ENCODE assay signal across 9 cellular contexts in the genomic region with DNA sequence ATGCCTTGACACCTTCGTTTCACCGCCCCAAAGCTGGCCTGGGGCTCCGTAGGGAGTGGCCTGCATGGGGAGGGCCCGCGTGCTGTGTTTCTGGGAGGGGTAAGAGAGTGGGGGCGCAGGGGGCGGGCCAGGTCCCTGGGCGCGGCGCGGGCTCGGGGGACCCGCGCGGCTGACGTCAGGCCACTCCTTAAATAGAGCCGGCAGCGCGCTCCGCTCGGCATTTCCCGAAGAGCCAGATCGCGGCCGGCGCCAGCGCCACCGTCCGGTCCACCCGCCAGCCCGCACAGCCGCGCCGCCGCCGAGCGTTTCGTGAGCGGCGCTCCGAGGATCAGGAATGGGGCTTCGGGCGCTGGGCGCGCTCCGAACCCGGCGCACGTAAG. TPM values are rescaled to one million over a fixed set of nuclear protein-coding genes. Genes with fewer than 3 reads are reported as not detected.
DNase-seq lines count a peak whose midpoint lies in the region; ATAC-seq and TF ChIP-seq lines count a peak whose summit lies in the region.
"Had no signal": no experiment of that assay in that cellular context is flagged by ENCODE, and none has a peak within 500 bp of the region (broad histone marks: within the 10 kb centered on the region; RNA-seq: fewer than 3 reads in every experiment).

HS3ST2 (plus strand) TSS at position 217 of the 380 bp plus-strand sequence. CDS start 449 bp downstream, outside the sequence.

- no peak within 1 kb of the TSS for H2AK5ac ChIP-seq in H9 (ENCODE audit: insufficient read length, low read length)

- no peak within 1 kb of the TSS for H4K91ac ChIP-seq in H9 (ENCODE audit: insufficient read length, low read depth, low read length)

- peak; percentile 89 for ATAC-seq in left ventricle myocardium superior
- no peak for ATAC-seq in GM18505 (IDR thresholded peaks at IDR 0.05; ENCODE audit: unreplicated experiment)
- ATAC-seq in GM18867 (IDR thresholded peaks at IDR 0.05; ENCODE audit: unreplicated experiment) = no peak

- intact Hi-C loops in left ventricle myocardium superior (cut with micrococcal nuclease) = no loop called here
- intact Hi-C loops in sigmoid colon (cut with DNase I) = no loop called here

- H3K79me1 ChIP-seq in H9 (ENCODE audit: insufficient read depth, low read depth, low read length, poor library complexity, severe bottlenecking) = no peaks in the 10 kb centered on the region

- TF ChIP-seq CTCF in H9 (conservative IDR thresholded peaks at IDR 0.05) (peak; percentile 65), sigmoid colon (IDR thresholded peaks at IDR 0.05) (peak in 1 of 4 experiments; percentile 45)

- H3K9me3 ChIP-seq in H9 (ENCODE audit: control insufficient read depth, low read depth, low read length) (no peaks in the 10 kb centered on the region), SK-N-MC (ENCODE audit: low read depth, low read length) (no peaks in the 10 kb centered on the region), sigmoid colon (no peaks in the 10 kb centered on the region)

- H3K4me1 Mint-ChIP-seq in H9 = peaks cover 10 to 12% of the 10 kb centered on the region in 2 experiments

- no peak for TF ChIP-seq EP300 in sigmoid colon (IDR thresholded peaks at IDR 0.05)

- no peak within 1 kb of the TSS for H3K18ac ChIP-seq in H9 (ENCODE audit: insufficient read length, low read depth, low read length)

- no peak within 1 kb of the TSS for H3K56ac ChIP-seq in H9 (ENCODE audit: insufficient read length, low read depth, low read length)

- H3K23me2 ChIP-seq in H9 (ENCODE audit: insufficient read length, low read depth, low read length, poor library complexity, severe bottlenecking) = peaks cover 19% of the 10 kb centered on the region

- H3K4me1 ChIP-seq in H9 (ENCODE audit: insufficient read depth, low read length) (no peaks in the 10 kb centered on the region), sigmoid colon (peaks cover 0 to 21% (median 19%) of the 10 kb centered on the region in 4 donors)

- no peak for TF ChIP-seq POLR2A in sigmoid colon (IDR thresholded peaks at IDR 0.05)
- no peak for TF ChIP-seq POLR2A in GM18505 (IDR thresholded peaks at IDR 0.05; ENCODE audit: borderline replicate concordance, extremely low read depth, insufficient read depth, insufficient read length)

- peaks cover 50% of the 10 kb centered on the region for H3K27me3 Mint-ChIP-seq in H9 (ENCODE audit: low read depth)

- H2BK12ac ChIP-seq in H9 (ENCODE audit: insufficient read length, low read depth, low read length) = no peak within 1 kb of the TSS

- no peak within 1 kb of the TSS for H3K23ac ChIP-seq in H9 (ENCODE audit: insufficient read length, low read depth, low read length)

- peaks cover 9% of the 10 kb centered on the region; the same call in 1 of the 2 replicates for H3K27me3 ChIP-seq in H9 (ENCODE audit: insufficient read depth, low read length)
- peaks cover 25 to 45% (median 26%) of the 10 kb centered on the region in 3 donors for H3K27me3 ChIP-seq in sigmoid colon

- H2BK15ac ChIP-seq in H9 (ENCODE audit: low read depth, low read length) = no peak within 1 kb of the TSS; the same call in 1 of the 2 replicates

- H2BK20ac ChIP-seq in H9 (ENCODE audit: low read depth, low read length, poor library complexity, severe bottlenecking) = no peak within 1 kb of the TSS

- H3K4me2 ChIP-seq in H9 (ENCODE audit: insufficient read depth, insufficient read length, low read length) = peak within 1 kb of the TSS; percentile 92

- H4K20me1 ChIP-seq in H9 (ENCODE audit: control insufficient read depth, insufficient read depth, insufficient read length) = no peaks in the 10 kb centered on the region

- H3K4ac ChIP-seq in H9 (ENCODE audit: low read depth, low read length) = no peak within 1 kb of the TSS

- no peaks in the 10 kb centered on the region; a peak in 1 of 7 replicates for H3K36me3 Mint-ChIP-seq in H9 (ENCODE audit: insufficient read depth in 1 of 3, low read depth in 3 of 3)

- H3K27ac ChIP-seq in H9 (ENCODE audit: insufficient read length, low read depth, low read length) (no peak within 1 kb of the TSS), SK-N-MC (no peak within 1 kb of the TSS), sigmoid colon (peak within 1 kb of the TSS in 1 of 4 donors; percentile 20)

- H3K36me3 ChIP-seq in SK-N-MC (ENCODE audit: insufficient read depth, low read length) = no peaks in the 10 kb centered on the region
- no peaks in the 10 kb centered on the region for H3K36me3 ChIP-seq in sigmoid colon

- H3K4me3 ChIP-seq in SK-N-MC = peak within 1 kb of the TSS; percentile 71
- H3K4me3 ChIP-seq in sigmoid colon = peak within 1 kb of the TSS; percentile 28 to 55 (median 46)

- DNase-seq in H9 (peak; percentile 68), SK-N-MC (ENCODE audit: low read depth, low spot score) (no peak), left ventricle myocardium superior (peak; percentile 60), sigmoid colon (peak; percentile 64), putamen (ENCODE audit: low spot score) (no peak), T-helper 9 cell (no peak)
- DNase-seq: activated gamma-delta T cell treated with Interleukin-2 at 50 U/mL for 16 hours had no signal

- H2AFZ ChIP-seq in H9 (ENCODE audit: low read length) = no peak within 1 kb of the TSS

- H2BK120ac ChIP-seq in H9 (ENCODE audit: low read depth, low read length, poor library complexity, severe bottlenecking) = no peak within 1 kb of the TSS

- no CpG with 5 or more reads among the region's 49 CpGs for WGBS in H9 (ENCODE audit: extremely low coverage, insufficient read length, low lambda C conversion rate)
- 1 to 2% methylated on average over 49 of the region's 49 CpGs for WGBS in sigmoid colon, 2 donors

- peak within 1 kb of the TSS; percentile 55; the same call in 1 of the 2 replicates for H3K14ac ChIP-seq in H9 (ENCODE audit: insufficient read depth, low read length)

- H3K79me2 ChIP-seq in H9 (ENCODE audit: insufficient read depth, low read length) = no peaks in the 10 kb centered on the region

- H3K4me3 Mint-ChIP-seq in H9 = peak within 1 kb of the TSS; percentile 77 to 88

- no peak within 1 kb of the TSS; a peak in 1 of 7 replicates for H3K27ac Mint-ChIP-seq in H9

- no peak within 1 kb of the TSS for H3T11ph ChIP-seq in H9 (ENCODE audit: low read length)

- H3K9ac ChIP-seq in H9 (ENCODE audit: extremely low read depth, insufficient read length, low read length) (no peak within 1 kb of the TSS), SK-N-MC (ENCODE audit: insufficient read length) (no peak within 1 kb of the TSS)

- H4K8ac ChIP-seq in H9 (replicated peaks; ENCODE audit: insufficient read length, low read depth, low read length) = no peak within 1 kb of the TSS

- H3K9me3 Mint-ChIP-seq in H9 = no peaks in the 10 kb centered on the region

- H4K5ac ChIP-seq in H9 (ENCODE audit: insufficient read length, low read depth, low read length) = no peak within 1 kb of the TSS

- H2BK5ac ChIP-seq in H9 (ENCODE audit: insufficient read length, low read length) = no peak within 1 kb of the TSS

RNA-seq across cellular contexts. Expression of gene HS3ST2, which starts in this region (rescaled TPM):
- 3.1 and 3.7 TPM in 2 replicates for total RNA-seq in H9 (2021)
- 0.17 TPM for total RNA-seq in left ventricle myocardium superior
- 1 to 10 TPM in 1 of 4 donors, under 1 TPM in 3; 0.55 to 1.8 (median 0.83) TPM for total RNA-seq in sigmoid colon
- polyA plus RNA-seq in sigmoid colon = under 1 TPM in 2 of 3 donors, not detected in 1; 0.20 to 0.46 TPM

Comparison
In these comparisons a context has a peak if more than half of its experiments do, and no peak if none do; other contexts are left out.
1. Peak in DNase-seq and ATAC-seq in left ventricle myocardium superior; RNA of the gene not detected or under 1 TPM.
2. DNase-seq: peak in H9 (single experiment) and sigmoid colon (single experiment); none in SK-N-MC (single experiment), putamen (single experiment) and T-helper 9 cell (single experiment).